ENCODE assay signal across 9 cellular contexts in genomic region chr6:33822575-33823395, GRCh38. TPM values are rescaled to one million over a fixed set of nuclear protein-coding genes. Genes with fewer than 3 reads are reported as not detected.
DNase-seq lines count a peak whose midpoint lies in the region; ATAC-seq, FAIRE-seq and TF ChIP-seq lines count a peak whose summit lies in the region.
"Had no signal": no experiment of that assay in that cellular context is flagged by ENCODE, and none has a peak within 500 bp of the region (broad histone marks: within the 10 kb centered on the region; RNA-seq: fewer than 3 reads in every experiment).

No MANE protein-coding gene starts in this region.

- no peaks in the 10 kb centered on the region for H3K36me3 Mint-ChIP-seq in naive thymus-derived CD4-positive, alpha-beta T cell
- H3K36me3 Mint-ChIP-seq: CD8-positive, alpha-beta memory T cell had no signal

- CTCF ChIA-PET in naive thymus-derived CD4-positive, alpha-beta T cell (lab: Charles Lee), result no interaction called here

- no peak for ATAC-seq in GM19395 (IDR thresholded peaks at IDR 0.05; ENCODE audit: unreplicated experiment)
- ATAC-seq in naive thymus-derived CD4-positive, alpha-beta T cell, result no peak

- H3K4me1 ChIP-seq in small intestine (ENCODE audit: control insufficient read depth in 2 of 2, insufficient read depth in 1 of 2, low read depth in 1 of 2, low read length in 1 of 2) (no peaks in the 10 kb centered on the region), right atrium auricular region (no peaks in the 10 kb centered on the region)
- no peaks in the 10 kb centered on the region for H3K4me1 ChIP-seq in naive thymus-derived CD4-positive, alpha-beta T cell (ENCODE audit: control insufficient read depth in 2 of 2, insufficient read depth in 2 of 2, low read length in 2 of 2)

- TF ChIP-seq CTCF in brain microvascular endothelial cell (IDR thresholded peaks at IDR 0.05; ENCODE audit: low read depth, low read length, missing control alignments) (peak; percentile 60), right atrium auricular region (IDR thresholded peaks at IDR 0.05) (no peak)

- in situ Hi-C loops in brain microvascular endothelial cell (cut with HindIII; ENCODE audit: low pct_ligation_motif_present, low sequenced_read_pairs), result no loop called here

- peaks cover 0 to 18% (median 0%) of the 10 kb centered on the region in 5 donors for H3K27me3 Mint-ChIP-seq in naive thymus-derived CD4-positive, alpha-beta T cell

- H3K4me3 ChIP-seq in brain microvascular endothelial cell (ENCODE audit: low read depth, low read length) (no peak overlapping the region), small intestine (ENCODE audit: low read depth in 1 of 2, low read length in 2 of 2) (no peak overlapping the region), right atrium auricular region (no peak overlapping the region)
- no peak overlapping the region for H3K4me3 ChIP-seq in naive thymus-derived CD4-positive, alpha-beta T cell (ENCODE audit: low read length)

- no peak for FAIRE-seq in small intestine (lab: Jason Lieb, UNC)

- 50 to 65% (median 62%) methylated on average over 10 of the region's 10 CpGs for WGBS in small intestine, 3 donors

- H3K27ac Mint-ChIP-seq in naive thymus-derived CD4-positive, alpha-beta T cell, result peak overlapping the region in 1 of 9 donors; percentile 48

- DNase-seq in activated CD4-positive, alpha-beta T cell treated with anti-CD3 and anti-CD28 coated beads for 48 hours, result peak; percentile 27
- no peak for DNase-seq in activated CD4-positive, alpha-beta T cell treated with anti-CD3 and anti-CD28 coated beads, Interleukin-2, amount 50 U/mL, for 48 hours
- DNase-seq in NCI-H1694 treated with DMSO at 0.1 percent for 48 hours (lab: John Stamatoyannopoulos, UW), result peak; percentile 23
- peak; percentile 12 for DNase-seq in brain microvascular endothelial cell
- DNase-seq in small intestine, result peak; percentile 20
- no peak for DNase-seq in naive thymus-derived CD4-positive, alpha-beta T cell
- no peak for DNase-seq in right atrium auricular region (ENCODE audit: low spot score)
- DNase-seq: CD8-positive, alpha-beta memory T cell had no signal

- H3K4me1 Mint-ChIP-seq in naive thymus-derived CD4-positive, alpha-beta T cell, result peaks cover 0 to 17% (median 8%) of the 10 kb centered on the region in 7 donors

- H3K27ac ChIP-seq in brain microvascular endothelial cell, result no peak overlapping the region
- no peak overlapping the region for H3K27ac ChIP-seq in small intestine (ENCODE audit: low read depth in 1 of 2, low read length in 1 of 2)
- no peak overlapping the region for H3K27ac ChIP-seq in naive thymus-derived CD4-positive, alpha-beta T cell (ENCODE audit: low read depth, low read length)
- no peak overlapping the region for H3K27ac ChIP-seq in right atrium auricular region

- no peak overlapping the region for H3K4me3 Mint-ChIP-seq in naive thymus-derived CD4-positive, alpha-beta T cell
- H3K4me3 Mint-ChIP-seq: CD8-positive, alpha-beta memory T cell had no signal

- H3K9me3 Mint-ChIP-seq in naive thymus-derived CD4-positive, alpha-beta T cell, result no peaks in the 10 kb centered on the region

- H3K9me3 ChIP-seq in small intestine (ENCODE audit: control insufficient read depth, low read depth), result no peaks in the 10 kb centered on the region
- no peaks in the 10 kb centered on the region for H3K9me3 ChIP-seq in naive thymus-derived CD4-positive, alpha-beta T cell (ENCODE audit: control insufficient read depth in 2 of 3, low read length in 3 of 3)
- no peaks in the 10 kb centered on the region for H3K9me3 ChIP-seq in right atrium auricular region

- H3K27me3 ChIP-seq in brain microvascular endothelial cell (replicated peaks), result no peaks in the 10 kb centered on the region
- H3K27me3 ChIP-seq in small intestine (ENCODE audit: control insufficient read depth in 2 of 2, insufficient read depth in 2 of 2, low read length in 2 of 2), result no peaks in the 10 kb centered on the region
- no peaks in the 10 kb centered on the region for H3K27me3 ChIP-seq in naive thymus-derived CD4-positive, alpha-beta T cell (ENCODE audit: control insufficient read depth in 2 of 2, insufficient read depth in 2 of 2, low read length in 2 of 2)
- no peaks in the 10 kb centered on the region for H3K27me3 ChIP-seq in right atrium auricular region

- POLR2A ChIA-PET in naive thymus-derived CD4-positive, alpha-beta T cell (lab: Charles Lee), result interaction anchor here (1.1 kb wide), 1 partner anchor 12 kb away, joined by 3 read pairs; no protein-coding TSS in a partner anchor

- intact Hi-C loops in naive thymus-derived CD4-positive, alpha-beta T cell (cut with micrococcal nuclease), result no loop called here

- H3K36me3 ChIP-seq in brain microvascular endothelial cell (replicated peaks) (no peaks in the 10 kb centered on the region), small intestine (ENCODE audit: control insufficient read depth in 2 of 2, insufficient read depth in 2 of 2, low read length in 2 of 2) (no peaks in the 10 kb centered on the region), right atrium auricular region (no peaks in the 10 kb centered on the region)
- H3K36me3 ChIP-seq in naive thymus-derived CD4-positive, alpha-beta T cell (ENCODE audit: control insufficient read depth in 2 of 3, insufficient read depth in 3 of 3, low read length in 3 of 3), result no peaks in the 10 kb centered on the region

RNA-seq across cellular contexts. Expression of gene MLN, which starts 19.0 kb away (rescaled TPM):
- polyA plus RNA-seq in small intestine, result 100 to 1,000 TPM in 2 of 3 donors, 10 to 100 TPM in 1; 89.2 to 264 (median 136) TPM
- total RNA-seq in naive thymus-derived CD4-positive, alpha-beta T cell, result not detected
- not detected for polyA plus RNA-seq in naive thymus-derived CD4-positive, alpha-beta T cell
- not detected for total RNA-seq in right atrium auricular region
- total RNA-seq: CD8-positive, alpha-beta memory T cell had no signal
- polyA plus RNA-seq: CD8-positive, alpha-beta memory T cell had no signal

RNA-seq across cellular contexts. Expression of gene LEMD2, which starts 33.9 kb away (rescaled TPM):
- polyA plus RNA-seq in small intestine, result 10 to 100 TPM; 48.1 to 53.0 (median 51.3) TPM
- total RNA-seq in naive thymus-derived CD4-positive, alpha-beta T cell, result 100 to 1,000 TPM in 4 of 5 experiments, 10 to 100 TPM in 1; 71.4 to 124 (median 118) TPM
- polyA plus RNA-seq in naive thymus-derived CD4-positive, alpha-beta T cell, result 10 to 100 TPM; 27.0 to 46.6 TPM
- total RNA-seq in right atrium auricular region, result 10 to 100 TPM; 25.9 to 28.1 TPM

Comparison
In these comparisons a context has a peak if more than half of its experiments do, and no peak if none do; other contexts are left out.
1. DNase-seq: peak in activated CD4-positive, alpha-beta T cell treated with anti-CD3 and anti-CD28 coated beads for 48 hours (single experiment), NCI-H1694 treated with DMSO at 0.1 percent for 48 hours (single experiment), brain microvascular endothelial cell (single experiment) and small intestine (single experiment); none in activated CD4-positive, alpha-beta T cell treated with anti-CD3 and anti-CD28 coated beads, Interleukin-2, amount 50 U/mL, for 48 hours (0 of 2), naive thymus-derived CD4-positive, alpha-beta T cell (0 of 9) and right atrium auricular region (single experiment).